ENCODE assay signal across 3 cellular contexts in genomic region chr21:17727361-17727760, GRCh38.
"Had no signal": no experiment of that assay in that cellular context is flagged by ENCODE, and none has a peak within 500 bp of the region (broad histone marks: within the 10 kb centered on the region; RNA-seq: fewer than 3 reads in every experiment).

No MANE protein-coding gene starts in this region.

- DNase-seq: GDM1, GF-D8 had no signal

- H3K4me3 ChIP-seq: GM12878 had no signal

- ATAC-seq: GM12878 had no signal
